Comparison of ENCODE assay signal across 18 cellular contexts in the genomic region with DNA sequence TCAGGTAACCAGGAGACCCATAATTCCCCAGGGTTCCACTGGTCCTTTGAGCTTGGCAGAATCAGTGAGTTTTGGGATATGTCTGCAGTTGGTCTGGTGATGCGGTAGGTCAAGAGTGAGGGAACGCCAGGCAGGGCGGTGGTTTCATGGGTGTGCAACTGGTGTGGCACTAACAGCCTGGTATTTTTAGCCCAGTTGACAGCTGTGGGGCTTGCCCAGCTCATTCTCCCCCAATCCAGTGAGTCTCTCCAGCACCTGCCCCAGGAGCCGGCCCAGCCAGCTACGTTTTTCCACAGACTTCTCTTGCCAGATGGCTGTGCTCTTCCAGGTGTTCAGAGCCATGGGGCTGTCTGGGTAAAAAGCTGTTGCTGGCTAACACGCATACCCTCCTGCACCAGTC.
"Had no signal": no experiment of that assay in that cellular context is flagged by ENCODE, and none has a peak within 500 bp of the region (broad histone marks: within the 10 kb centered on the region; RNA-seq: fewer than 3 reads in every experiment).

No MANE protein-coding gene starts in this region.

- H2AFZ ChIP-seq: parathyroid adenoma had no signal

- H3K4me3 Mint-ChIP-seq: activated naive CD8-positive, alpha-beta T cell treated with anti-CD3 and anti-CD28 coated beads for 36 hours; activated T-helper 17 cell treated with anti-CD3 and anti-CD28 coated beads, Interleukin-2, amount 50 U/mL, for 72 hours; natural killer cell; stimulated activated naive B cell treated with anti-CD40 and anti-IgM and Interleukin-4, amounts not matched to agents 10 μg/mL and 1 μg/mL and 100 μg/mL, for 72 hours; WTC11 had no signal

- H3K27ac Mint-ChIP-seq: activated naive CD8-positive, alpha-beta T cell treated with anti-CD3 and anti-CD28 coated beads for 36 hours; activated T-helper 17 cell treated with anti-CD3 and anti-CD28 coated beads, Interleukin-2, amount 50 U/mL, for 72 hours; natural killer cell; stimulated activated naive B cell treated with anti-CD40 and anti-IgM and Interleukin-4, amounts not matched to agents 10 μg/mL and 1 μg/mL and 100 μg/mL, for 72 hours; WTC11 had no signal

- H3K27ac ChIP-seq: foreskin keratinocyte, parathyroid adenoma, right lobe of liver, transverse colon had no signal

- H3K4me1 ChIP-seq: foreskin keratinocyte, parathyroid adenoma, right lobe of liver, transverse colon had no signal

- H3K79me2 ChIP-seq: parathyroid adenoma had no signal

- DNase-seq: activated naive CD4-positive, alpha-beta T cell treated with Interleukin-2 at 50 U/mL for 16 hours; activated naive CD8-positive, alpha-beta T cell treated with anti-CD3 and anti-CD28 coated beads for 36 hours; activated T-cell treated with anti-CD3 and anti-CD28 coated beads, Interleukin-2, amount 50 U/mL, for 1 hour; central memory CD4-positive, alpha-beta T cell; effector memory CD4-positive, alpha-beta T cell; foreskin keratinocyte; natural killer cell; right lobe of liver; stimulated activated CD4-positive, alpha-beta T cell treated with anti-CD3 and anti-CD28 coated beads, Interleukin-2, amount 100 ng/mL, for 48 hours; stimulated activated CD8-positive, alpha-beta memory T cell treated with anti-CD3 and anti-CD28 coated beads, Interleukin-4, amount 100 ng/mL, for 48 hours; stimulated activated naive B cell treated with anti-CD40 and anti-IgM and Interleukin-4, amounts not matched to agents 10 μg/mL and 1 μg/mL and 100 μg/mL, for 72 hours; T1000; transverse colon had no signal

- H3K9me3 ChIP-seq: right lobe of liver had no signal

- H3K27me3 ChIP-seq: foreskin keratinocyte, right lobe of liver, transverse colon had no signal

- H3K4me2 ChIP-seq: smooth muscle cell had no signal

- H3K27me3 Mint-ChIP-seq: activated naive CD8-positive, alpha-beta T cell treated with anti-CD3 and anti-CD28 coated beads for 36 hours; activated T-helper 17 cell treated with anti-CD3 and anti-CD28 coated beads, Interleukin-2, amount 50 U/mL, for 72 hours; stimulated activated naive B cell treated with anti-CD40 and anti-IgM and Interleukin-4, amounts not matched to agents 10 μg/mL and 1 μg/mL and 100 μg/mL, for 72 hours had no signal

- H3K36me3 Mint-ChIP-seq: activated naive CD8-positive, alpha-beta T cell treated with anti-CD3 and anti-CD28 coated beads for 36 hours; stimulated activated naive B cell treated with anti-CD40 and anti-IgM and Interleukin-4, amounts not matched to agents 10 μg/mL and 1 μg/mL and 100 μg/mL, for 72 hours had no signal

- H3K4me1 Mint-ChIP-seq: activated naive CD8-positive, alpha-beta T cell treated with anti-CD3 and anti-CD28 coated beads for 36 hours; activated T-helper 17 cell treated with anti-CD3 and anti-CD28 coated beads, Interleukin-2, amount 50 U/mL, for 72 hours; natural killer cell; stimulated activated naive B cell treated with anti-CD40 and anti-IgM and Interleukin-4, amounts not matched to agents 10 μg/mL and 1 μg/mL and 100 μg/mL, for 72 hours had no signal

- H3K9ac ChIP-seq: parathyroid adenoma had no signal

- H3K36me3 ChIP-seq: right lobe of liver, transverse colon had no signal

- H3K4me3 ChIP-seq: lung, right lobe of liver, smooth muscle cell, transverse colon had no signal
